Comparison of ENCODE assay signal across 7 cellular contexts in genomic region chr9:90226839-90227338, GRCh38.
A peak's percentile ranks its signal among the peaks of the same experiment; 100 is the strongest.
DNase-seq lines count a peak whose midpoint lies in the region; ATAC-seq and TF ChIP-seq lines count a peak whose summit lies in the region.
"Not testable (repeated sequence)": the region's sequence is repeated elsewhere in the genome, so short reads cannot be mapped to it uniquely, and the experiment has no call there.

No MANE protein-coding gene starts in this region.

- H3K9me3 ChIP-seq in right lobe of liver = not testable (repeated sequence)

- peak; percentile 40 for DNase-seq in NCI-H1694 treated with DMSO at 0.1 percent for 48 hours (lab: John Stamatoyannopoulos, UW)
- peak; percentile 40 for DNase-seq in SK-MEL-5 (ENCODE audit: low read depth, low spot score)
- peak; percentile 54 for DNase-seq in activated T-cell treated with anti-CD3 and anti-CD28 coated beads for 48 hours (ENCODE audit: low read depth)
- peak; percentile 25 for DNase-seq in effector CD8-positive, alpha-beta T cell (lab: John Stamatoyannopoulos, UW)
- DNase-seq in right lobe of liver = peak; percentile 50 to 68 (median 66)
- peak; percentile 80 for DNase-seq in stimulated activated CD4-positive, alpha-beta T cell treated with anti-CD3 and anti-CD28 coated beads, Interleukin-15, amount 100 ng/mL, for 24 hours

- intact Hi-C loops in right lobe of liver (cut with DNase I) = not testable (repeated sequence)

- peak; percentile 63 for TF ChIP-seq CTCF in GM12873 (IDR thresholded peaks at IDR 0.05; ENCODE audit: insufficient read depth, low read depth, low read length, missing control alignments)
- peak; percentile 70 to 81 (median 71) for TF ChIP-seq CTCF in right lobe of liver (IDR thresholded peaks at IDR 0.05)

- not testable (repeated sequence) for H3K27ac ChIP-seq in right lobe of liver

- not testable (repeated sequence) for TF ChIP-seq POLR2A in right lobe of liver (IDR thresholded peaks at IDR 0.05)

- WGBS in right lobe of liver (ENCODE audit: insufficient coverage, low coverage, low lambda C conversion rate, missing lambda C conversion rate) = 10% methylated on average over 7 of the region's 10 CpGs

- not testable (repeated sequence) for H3K27me3 ChIP-seq in right lobe of liver

- not testable (repeated sequence) for H3K36me3 ChIP-seq in right lobe of liver

- ATAC-seq in right lobe of liver = not testable (repeated sequence)

- not testable (repeated sequence) for H3K4me3 ChIP-seq in right lobe of liver

- H3K4me1 ChIP-seq in right lobe of liver = not testable (repeated sequence)

- in situ Hi-C loops in SK-MEL-5 (cut with HindIII; ENCODE audit: low pct_unique_long_range_greater_than_20kb, low sequenced_read_pairs) = not testable (repeated sequence)

Comparison
In these comparisons a context has a peak if more than half of its experiments do, and no peak if none do; other contexts are left out.
1. DNase-seq: peak in every context shown above with its lines; median percentile 80 in stimulated activated CD4-positive, alpha-beta T cell treated with anti-CD3 and anti-CD28 coated beads, Interleukin-15, amount 100 ng/mL, for 24 hours; 66 in right lobe of liver; 54 in activated T-cell treated with anti-CD3 and anti-CD28 coated beads for 48 hours; 40 in NCI-H1694 treated with DMSO at 0.1 percent for 48 hours; 40 in SK-MEL-5; 25 in effector CD8-positive, alpha-beta T cell.